In the genomic region with DNA sequence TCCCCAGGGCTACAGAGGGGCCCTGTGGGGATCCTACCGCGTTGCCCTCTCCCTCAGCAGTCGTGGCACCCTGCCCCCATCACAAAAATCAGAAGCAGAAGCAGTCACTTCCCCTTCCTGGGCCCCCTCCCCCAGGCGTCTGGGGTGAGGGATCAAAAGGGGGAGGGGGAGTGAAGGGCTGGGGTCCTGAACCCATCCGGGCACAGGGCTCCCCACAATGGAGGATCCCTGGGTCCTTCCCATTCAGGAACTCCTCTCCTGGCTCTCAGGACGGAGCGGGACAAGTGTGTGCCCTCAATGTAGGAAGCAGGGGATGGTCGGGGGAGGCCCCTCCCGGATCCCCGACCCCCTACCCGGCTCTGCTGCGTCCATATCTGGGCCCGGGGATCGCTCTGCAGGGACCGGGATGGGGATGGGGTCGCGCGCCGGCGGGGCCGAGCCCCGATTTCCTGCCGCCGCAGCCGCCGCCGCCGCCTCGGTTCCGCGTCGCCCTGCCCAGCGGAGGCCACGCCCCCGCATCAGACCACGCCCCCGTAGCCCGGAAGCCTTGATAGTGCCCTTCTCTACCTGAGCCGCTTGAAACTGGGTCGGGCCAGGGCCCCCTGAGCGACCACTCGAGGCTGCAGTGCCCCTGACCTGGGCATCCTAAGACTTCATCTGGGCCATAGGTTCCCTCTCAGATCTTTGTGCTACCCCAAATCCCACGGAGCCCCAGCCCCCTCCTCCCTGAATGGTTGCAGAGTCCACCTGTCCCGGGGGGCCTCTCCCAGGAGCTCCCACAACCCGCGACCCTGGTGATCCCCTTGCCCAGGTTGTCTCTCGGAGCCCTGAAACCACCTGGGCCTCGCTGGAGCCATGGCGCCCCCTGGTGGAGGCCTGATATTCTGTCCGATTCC, we compare ENCODE assay signal across 1 cellular context.
TF ChIP-seq lines count a peak whose summit lies in the region.

TSS of gene GMIP (minus strand) at position 500 of the 896 bp plus-strand sequence. CDS start at position 372, 128 bp downstream.

TF ChIP-seq in HepG2, 621 proteins besides CTCF, POLR2A, EP300 and RAD21 (continued from another document and continues in another):
- TF ChIP-seq ZNF574 (CRISPR knock-in tag; IDR thresholded peaks at IDR 0.05) (no peak), SMC3 (IDR thresholded peaks at IDR 0.05; ENCODE audit: low read length) (peak; percentile 63), ZNF33B (CRISPR knock-in tag; IDR thresholded peaks at IDR 0.05) (no peak), SPEN (CRISPR knock-in tag; IDR thresholded peaks at IDR 0.05; ENCODE audit: low read depth) (0 out of 2 replicates have a peak, but pooled peaks have one; percentile 36), HOXD1 (CRISPR knock-in tag; IDR thresholded peaks at IDR 0.05) (no peak), HNRNPL (IDR thresholded peaks at IDR 0.05; ENCODE audit: low read depth, low read length) (peak; percentile 90), ZFP36L2 (CRISPR knock-in tag; IDR thresholded peaks at IDR 0.05) (no peak), STAT5B (CRISPR knock-in tag; IDR thresholded peaks at IDR 0.05) (no peak), RFX3 (CRISPR knock-in tag; IDR thresholded peaks at IDR 0.05) (no peak), ZBTB7B (CRISPR knock-in tag; IDR thresholded peaks at IDR 0.05) (0 out of 2 replicates have a peak, but pooled peaks have one; percentile 65), ZNF660 (CRISPR knock-in tag; IDR thresholded peaks at IDR 0.05; ENCODE audit: borderline replicate concordance, low read depth) (no peak), ZNF589 (CRISPR knock-in tag; conservative IDR thresholded peaks at IDR 0.05) (no peak), POLR2G (IDR thresholded peaks at IDR 0.05; ENCODE audit: low read depth, low read length) (peak; percentile 58; the same call in 1 of the 2 replicates), STAG1 (CRISPR knock-in tag; IDR thresholded peaks at IDR 0.05) (peak; percentile 80), BCL6 (CRISPR knock-in tag; IDR thresholded peaks at IDR 0.05) (no peak), NR2C2 (CRISPR knock-in tag; IDR thresholded peaks at IDR 0.05; ENCODE audit: borderline replicate concordance) (0 out of 2 replicates have a peak, but pooled peaks have one; percentile 20), ATF1 (CRISPR knock-in tag; IDR thresholded peaks at IDR 0.05) (no peak), ZBTB38 (CRISPR knock-in tag; IDR thresholded peaks at IDR 0.05) (peak; percentile 28; the same call in 1 of the 2 replicates), ZNF230 (CRISPR knock-in tag; IDR thresholded peaks at IDR 0.05) (0 out of 2 replicates have a peak, but pooled peaks have one; percentile 53), MYC (CRISPR knock-in tag; IDR thresholded peaks at IDR 0.05; ENCODE audit: borderline replicate concordance) (0 out of 2 replicates have a peak, but pooled peaks have one; percentile 14), ZHX2 (IDR thresholded peaks at IDR 0.05; ENCODE audit: low read depth) (no peak), ZHX2 (CRISPR knock-in tag; IDR thresholded peaks at IDR 0.05; ENCODE audit: borderline replicate concordance) (no peak)
- TF ChIP-seq, protein P1, sequence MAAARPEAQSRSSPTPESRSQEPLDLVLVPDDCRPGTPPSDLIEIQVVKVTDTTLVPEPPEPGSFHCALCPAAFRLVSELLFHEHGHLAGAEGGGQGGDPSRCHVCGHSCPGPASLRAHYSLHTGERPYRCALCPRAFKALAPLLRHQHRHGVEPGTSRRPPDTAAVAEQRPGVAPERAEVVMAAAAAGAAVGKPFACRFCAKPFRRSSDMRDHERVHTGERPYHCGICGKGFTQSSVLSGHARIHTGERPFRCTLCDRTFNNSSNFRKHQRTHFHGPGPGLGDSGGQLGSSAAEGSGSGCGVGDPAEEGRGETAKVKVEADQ (CRISPR knock-in tag; IDR thresholded peaks at IDR 0.05; ENCODE audit: borderline replicate concordance): peak; percentile 50; the same call in 1 of the 2 replicates
- TF ChIP-seq, protein P2, sequence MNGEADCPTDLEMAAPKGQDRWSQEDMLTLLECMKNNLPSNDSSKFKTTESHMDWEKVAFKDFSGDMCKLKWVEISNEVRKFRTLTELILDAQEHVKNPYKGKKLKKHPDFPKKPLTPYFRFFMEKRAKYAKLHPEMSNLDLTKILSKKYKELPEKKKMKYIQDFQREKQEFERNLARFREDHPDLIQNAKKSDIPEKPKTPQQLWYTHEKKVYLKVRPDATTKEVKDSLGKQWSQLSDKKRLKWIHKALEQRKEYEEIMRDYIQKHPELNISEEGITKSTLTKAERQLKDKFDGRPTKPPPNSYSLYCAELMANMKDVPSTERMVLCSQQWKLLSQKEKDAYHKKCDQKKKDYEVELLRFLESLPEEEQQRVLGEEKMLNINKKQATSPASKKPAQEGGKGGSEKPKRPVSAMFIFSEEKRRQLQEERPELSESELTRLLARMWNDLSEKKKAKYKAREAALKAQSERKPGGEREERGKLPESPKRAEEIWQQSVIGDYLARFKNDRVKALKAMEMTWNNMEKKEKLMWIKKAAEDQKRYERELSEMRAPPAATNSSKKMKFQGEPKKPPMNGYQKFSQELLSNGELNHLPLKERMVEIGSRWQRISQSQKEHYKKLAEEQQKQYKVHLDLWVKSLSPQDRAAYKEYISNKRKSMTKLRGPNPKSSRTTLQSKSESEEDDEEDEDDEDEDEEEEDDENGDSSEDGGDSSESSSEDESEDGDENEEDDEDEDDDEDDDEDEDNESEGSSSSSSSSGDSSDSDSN (CRISPR knock-in tag; IDR thresholded peaks at IDR 0.05): peak; percentile 19; the same call in 1 of the 2 replicates
- TF ChIP-seq, protein P3, sequence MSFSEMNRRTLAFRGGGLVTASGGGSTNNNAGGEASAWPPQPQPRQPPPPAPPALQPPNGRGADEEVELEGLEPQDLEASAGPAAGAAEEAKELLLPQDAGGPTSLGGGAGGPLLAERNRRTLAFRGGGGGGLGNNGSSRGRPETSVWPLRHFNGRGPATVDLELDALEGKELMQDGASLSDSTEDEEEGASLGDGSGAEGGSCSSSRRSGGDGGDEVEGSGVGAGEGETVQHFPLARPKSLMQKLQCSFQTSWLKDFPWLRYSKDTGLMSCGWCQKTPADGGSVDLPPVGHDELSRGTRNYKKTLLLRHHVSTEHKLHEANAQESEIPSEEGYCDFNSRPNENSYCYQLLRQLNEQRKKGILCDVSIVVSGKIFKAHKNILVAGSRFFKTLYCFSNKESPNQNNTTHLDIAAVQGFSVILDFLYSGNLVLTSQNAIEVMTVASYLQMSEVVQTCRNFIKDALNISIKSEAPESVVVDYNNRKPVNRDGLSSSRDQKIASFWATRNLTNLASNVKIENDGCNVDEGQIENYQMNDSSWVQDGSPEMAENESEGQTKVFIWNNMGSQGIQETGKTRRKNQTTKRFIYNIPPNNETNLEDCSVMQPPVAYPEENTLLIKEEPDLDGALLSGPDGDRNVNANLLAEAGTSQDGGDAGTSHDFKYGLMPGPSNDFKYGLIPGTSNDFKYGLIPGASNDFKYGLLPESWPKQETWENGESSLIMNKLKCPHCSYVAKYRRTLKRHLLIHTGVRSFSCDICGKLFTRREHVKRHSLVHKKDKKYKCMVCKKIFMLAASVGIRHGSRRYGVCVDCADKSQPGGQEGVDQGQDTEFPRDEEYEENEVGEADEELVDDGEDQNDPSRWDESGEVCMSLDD (CRISPR knock-in tag; IDR thresholded peaks at IDR 0.05; ENCODE audit: borderline replicate concordance): 0 out of 2 replicates have a peak, but pooled peaks have one; percentile 36
- TF ChIP-seq, protein P4, sequence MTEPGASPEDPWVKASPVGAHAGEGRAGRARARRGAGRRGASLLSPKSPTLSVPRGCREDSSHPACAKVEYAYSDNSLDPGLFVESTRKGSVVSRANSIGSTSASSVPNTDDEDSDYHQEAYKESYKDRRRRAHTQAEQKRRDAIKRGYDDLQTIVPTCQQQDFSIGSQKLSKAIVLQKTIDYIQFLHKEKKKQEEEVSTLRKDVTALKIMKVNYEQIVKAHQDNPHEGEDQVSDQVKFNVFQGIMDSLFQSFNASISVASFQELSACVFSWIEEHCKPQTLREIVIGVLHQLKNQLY (CRISPR knock-in tag; IDR thresholded peaks at IDR 0.05): no peak
